ENCODE assay signal across 2 cellular contexts in the genomic region with DNA sequence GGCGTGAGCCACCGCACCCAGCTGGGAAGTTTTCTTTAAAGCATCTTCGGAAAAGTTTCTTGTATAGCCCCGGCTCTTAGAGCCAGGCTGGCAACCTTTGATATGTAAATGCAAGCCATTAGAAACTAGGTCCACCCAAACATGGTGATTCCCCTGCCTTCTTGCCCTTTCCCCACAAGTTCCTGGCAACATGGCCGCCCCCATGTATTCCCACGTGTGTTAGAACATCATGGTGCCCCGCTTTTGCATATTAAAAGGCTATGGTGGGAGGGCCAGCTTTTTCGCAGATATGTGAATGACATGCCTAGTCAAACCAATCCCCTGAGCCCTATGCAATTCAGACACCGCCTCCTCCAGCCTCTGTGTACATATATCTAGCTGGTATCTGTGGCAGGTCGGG.
TF ChIP-seq lines count a peak whose summit lies in the region.

No MANE protein-coding gene starts in this region.

TF ChIP-seq in WTC11, 78 proteins besides CTCF, POLR2A, EP300 and RAD21:
- 0 out of 2 replicates have a peak, but pooled peaks have one; percentile 42 for TF ChIP-seq SP1 (CRISPR knock-in tag; conservative IDR thresholded peaks at IDR 0.05)

TF ChIP-seq in H1, 55 proteins besides CTCF, POLR2A, EP300 and RAD21:
- TF ChIP-seq YY1 (IDR thresholded peaks at IDR 0.05; ENCODE audit: low read depth, low read length) = peak; percentile 89
- TF ChIP-seq, protein P1, sequence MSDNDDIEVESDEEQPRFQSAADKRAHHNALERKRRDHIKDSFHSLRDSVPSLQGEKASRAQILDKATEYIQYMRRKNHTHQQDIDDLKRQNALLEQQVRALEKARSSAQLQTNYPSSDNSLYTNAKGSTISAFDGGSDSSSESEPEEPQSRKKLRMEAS (IDR thresholded peaks at IDR 0.05) = peak; percentile 80
